ENCODE assay signal across 8 cellular contexts in the genomic region with DNA sequence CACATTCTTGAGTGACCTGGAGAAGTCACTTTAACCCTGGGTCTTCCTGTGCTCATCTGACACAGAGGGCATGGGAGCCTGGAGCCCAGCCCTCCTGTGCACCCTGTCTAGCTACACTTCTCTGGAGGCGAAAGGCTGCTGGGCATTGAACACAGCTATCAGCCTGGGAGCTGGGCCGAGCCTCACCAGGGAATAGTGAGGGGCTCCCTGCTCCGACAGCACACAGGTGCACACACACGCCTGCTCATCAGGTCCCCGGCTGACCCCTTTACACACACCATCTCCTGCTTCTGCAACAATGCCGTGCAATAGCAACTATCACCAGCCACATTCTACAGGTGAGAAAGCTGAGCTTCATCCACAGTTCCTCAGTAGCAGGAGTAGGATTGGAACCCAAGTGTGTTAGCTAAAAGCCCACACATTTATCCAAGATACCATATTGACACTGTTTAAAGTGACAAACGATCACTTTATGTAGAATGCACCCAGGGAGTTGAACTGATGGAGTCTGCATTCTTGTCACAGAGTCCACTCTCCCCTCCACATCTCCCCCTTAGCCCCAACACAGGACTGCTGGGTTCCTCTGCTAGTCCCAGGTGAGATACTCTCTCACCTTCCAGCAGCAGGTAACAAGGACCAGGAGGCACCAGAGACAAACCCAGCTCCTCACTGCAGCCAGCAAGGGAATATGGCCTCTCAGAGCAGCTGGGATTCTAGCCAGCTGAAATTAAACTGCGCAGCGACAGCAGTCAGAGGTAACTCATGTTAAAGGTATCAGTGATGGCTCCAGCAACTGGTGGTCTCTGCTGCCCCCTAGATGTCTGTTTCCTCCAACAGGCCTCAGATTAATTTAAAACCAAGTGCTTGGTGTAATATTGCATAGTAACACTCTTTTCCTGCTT. TPM values are rescaled to one million over a fixed set of nuclear protein-coding genes. Genes with fewer than 3 reads are reported as not detected.
A peak's percentile ranks its signal among the peaks of the same experiment; 100 is the strongest.
DNase-seq lines count a peak whose midpoint lies in the region; ATAC-seq and TF ChIP-seq lines count a peak whose summit lies in the region.

No MANE protein-coding gene starts in this region.

- H3K4me2 ChIP-seq in mammary epithelial cell (ENCODE audit: insufficient read depth, low read depth, low read length), result no peak overlapping the region

- H3K36me3 Mint-ChIP-seq in activated T-helper 1 cell treated with anti-CD3 and anti-CD28 coated beads, Interleukin-12 subunit alpha, Interleukin-12 subunit beta, Interleukin-2, Interleukin-4 antibody, amounts not matched to agents 30 ng/mL and 10 ng/mL and 1 ng/mL, durations not matched to agents 14 hours and 24 hours and 36 hours (ENCODE audit: low read depth), result no peaks in the 10 kb centered on the region

- peak; percentile 88 for ATAC-seq in left lung

- no peak overlapping the region for H3K27ac Mint-ChIP-seq in activated T-helper 1 cell treated with anti-CD3 and anti-CD28 coated beads, Interleukin-12 subunit alpha, Interleukin-12 subunit beta, Interleukin-2, Interleukin-4 antibody, amounts not matched to agents 30 ng/mL and 10 ng/mL and 1 ng/mL, durations not matched to agents 14 hours and 24 hours and 36 hours

- H3K4me3 Mint-ChIP-seq in activated T-helper 1 cell treated with anti-CD3 and anti-CD28 coated beads, Interleukin-12 subunit alpha, Interleukin-12 subunit beta, Interleukin-2, Interleukin-4 antibody, amounts not matched to agents 30 ng/mL and 10 ng/mL and 1 ng/mL, durations not matched to agents 14 hours and 24 hours and 36 hours, result no peak overlapping the region

- TF ChIP-seq CTCF in mammary epithelial cell (conservative IDR thresholded peaks at IDR 0.05 in 1 of 2, IDR thresholded peaks at IDR 0.05 in 1 of 2; ENCODE audit: extremely low read depth in 1 of 2, insufficient read depth in 1 of 2, low read depth in 1 of 2, low read length in 2 of 2), result peak; percentile 69 to 72
- TF ChIP-seq CTCF in left lung (IDR thresholded peaks at IDR 0.05), result peak; percentile 33 to 52

- peaks cover 22% of the 10 kb centered on the region for H3K27me3 Mint-ChIP-seq in activated T-helper 1 cell treated with anti-CD3 and anti-CD28 coated beads, Interleukin-12 subunit alpha, Interleukin-12 subunit beta, Interleukin-2, Interleukin-4 antibody, amounts not matched to agents 30 ng/mL and 10 ng/mL and 1 ng/mL, durations not matched to agents 14 hours and 24 hours and 36 hours (ENCODE audit: insufficient read depth)

- H3K27ac ChIP-seq in mammary epithelial cell (ENCODE audit: insufficient read depth, low read depth, low read length), result no peak overlapping the region
- H3K27ac ChIP-seq in left lung, result no peak overlapping the region

- intact Hi-C loops in activated T-helper 1 cell treated with anti-CD3 and anti-CD28 coated beads, Interleukin-12 subunit alpha, Interleukin-12 subunit beta, Interleukin-2, Interleukin-4 antibody, amounts not matched to agents 30 ng/mL and 10 ng/mL and 1 ng/mL, durations not matched to agents 14 hours and 24 hours and 36 hours (cut with micrococcal nuclease), result loop anchor here (1.0 kb wide), 1 partner anchor 551 kb away; no protein-coding TSS in a partner anchor
- intact Hi-C loops in mammary epithelial cell (cut with micrococcal nuclease) (loop anchor here (1.0 kb wide), 3 partner anchors 153 to 551 kb away; no protein-coding TSS in a partner anchor), left lung (cut with DNase I) (loop anchor here in 1 of 2 donors (5.0 kb wide), 1 partner anchor 552 kb away; no protein-coding TSS in a partner anchor)

- CTCF ChIA-PET in mammary epithelial cell (lab: Charles Lee; ENCODE audit: low non-redundant PET), result interaction anchor here (0.7 to 1.7 kb wide), 3 partner anchors 15 to 550 kb away, joined by 3 to 9 read pairs (median 5); no protein-coding TSS in a partner anchor

- H3K9me3 Mint-ChIP-seq in activated T-helper 1 cell treated with anti-CD3 and anti-CD28 coated beads, Interleukin-12 subunit alpha, Interleukin-12 subunit beta, Interleukin-2, Interleukin-4 antibody, amounts not matched to agents 30 ng/mL and 10 ng/mL and 1 ng/mL, durations not matched to agents 14 hours and 24 hours and 36 hours, result peaks cover 8% of the 10 kb centered on the region

- WGBS in mammary epithelial cell (ENCODE audit: low coverage, missing lambda C conversion rate), result 68% methylated on average over 9 of the region's 9 CpGs

- no peak overlapping the region for H3K4me3 ChIP-seq in mammary epithelial cell (replicated peaks in 1 of 3; ENCODE audit: insufficient read depth in 1 of 3, low read depth in 2 of 3, low read length in 3 of 3)
- no peak overlapping the region for H3K4me3 ChIP-seq in left lung

- DNase-seq in activated T-helper 1 cell treated with Interleukin-2 at 50 U/mL for 16 hours (ENCODE audit: low read depth) (peak; percentile 6), NCI-H146 treated with DMSO at 0.1 percent for 48 hours (lab: John Stamatoyannopoulos, UW; ENCODE audit: unreplicated experiment) (peak; percentile 62), T1000 (lab: John Stamatoyannopoulos, UW) (peak; percentile 36), mammary epithelial cell (peak; percentile 54), left lung (no peak), 8988T (no peak)
- DNase-seq in activated T-helper 1 cell treated with anti-CD3 and anti-CD28 coated beads, Interleukin-12 subunit alpha, Interleukin-12 subunit beta, Interleukin-2, Interleukin-4 antibody, amounts not matched to agents 30 ng/mL and 10 ng/mL and 1 ng/mL, durations not matched to agents 14 hours and 24 hours and 36 hours (ENCODE audit: low spot score), result no peak
- peak; percentile 22 to 26 for DNase-seq in stimulated activated CD8-positive, alpha-beta memory T cell treated with anti-CD3 and anti-CD28 coated beads, Interleukin-15, amount 100 ng/mL, for 48 hours (ENCODE audit: low read depth in 2 of 2)

- H4K20me1 ChIP-seq in mammary epithelial cell (ENCODE audit: insufficient read depth, low read length), result no peaks in the 10 kb centered on the region

- BruUV-seq in mammary epithelial cell (replicated peaks; lab: Mats Ljungman, UMichigan), result no TSS peak

- no peaks in the 10 kb centered on the region for H3K79me2 ChIP-seq in mammary epithelial cell (ENCODE audit: insufficient read depth, low read length)

- H3K27me3 ChIP-seq in mammary epithelial cell (ENCODE audit: insufficient read depth, low read length) (no peaks in the 10 kb centered on the region), left lung (peaks cover 0 to 10% of the 10 kb centered on the region in 2 donors)

- in situ Hi-C loops in mammary epithelial cell (cut with MboI; ENCODE audit: low sequenced_read_pairs in 2 of 2), result no loop called here

- H2AFZ ChIP-seq in mammary epithelial cell (ENCODE audit: low read depth, low read length), result peak overlapping the region; percentile 6

- no peaks in the 10 kb centered on the region for H3K36me3 ChIP-seq in mammary epithelial cell (ENCODE audit: insufficient read depth, low read length)
- no peaks in the 10 kb centered on the region for H3K36me3 ChIP-seq in left lung

- H3K4me1 ChIP-seq in mammary epithelial cell (ENCODE audit: insufficient read depth, low read length), result no peaks in the 10 kb centered on the region
- H3K4me1 ChIP-seq in left lung, result no peaks in the 10 kb centered on the region

- dilution Hi-C loops in mammary epithelial cell (cut with HindIII; ENCODE audit: low sequenced_read_pairs), result no loop called here

- H3K9me3 ChIP-seq in mammary epithelial cell (replicated peaks; ENCODE audit: insufficient read depth, low read length) (no peaks in the 10 kb centered on the region), left lung (no peaks in the 10 kb centered on the region)

- no peaks in the 10 kb centered on the region for H3K4me1 Mint-ChIP-seq in activated T-helper 1 cell treated with anti-CD3 and anti-CD28 coated beads, Interleukin-12 subunit alpha, Interleukin-12 subunit beta, Interleukin-2, Interleukin-4 antibody, amounts not matched to agents 30 ng/mL and 10 ng/mL and 1 ng/mL, durations not matched to agents 14 hours and 24 hours and 36 hours (ENCODE audit: low read depth)

- no peak overlapping the region for H3K9ac ChIP-seq in mammary epithelial cell (ENCODE audit: insufficient read depth, low read length)

RNA-seq across cellular contexts. Expression of gene CAPN8, which starts 18.3 kb away (rescaled TPM):
- not detected in 2 replicates for total RNA-seq in activated T-helper 1 cell treated with anti-CD3 and anti-CD28 coated beads, Interleukin-12 subunit alpha, Interleukin-12 subunit beta, Interleukin-2, Interleukin-4 antibody, amounts not matched to agents 30 ng/mL and 10 ng/mL and 1 ng/mL, durations not matched to agents 14 hours and 24 hours and 36 hours
- total RNA-seq in mammary epithelial cell (1 to 10 TPM; 5.2 to 9.5 TPM), left lung (10 to 100 TPM; 77.9 to 87.9 TPM)
- 4.5 TPM for polyA plus RNA-seq in mammary epithelial cell
- 0.78 TPM for polyA minus RNA-seq in mammary epithelial cell

RNA-seq across cellular contexts. Expression of gene CAPN2, which starts 28.5 kb away (rescaled TPM):
- total RNA-seq in activated T-helper 1 cell treated with anti-CD3 and anti-CD28 coated beads, Interleukin-12 subunit alpha, Interleukin-12 subunit beta, Interleukin-2, Interleukin-4 antibody, amounts not matched to agents 30 ng/mL and 10 ng/mL and 1 ng/mL, durations not matched to agents 14 hours and 24 hours and 36 hours, result 66.3 and 70.4 TPM in 2 replicates
- total RNA-seq in mammary epithelial cell, result 100 to 1,000 TPM; 270 to 454 TPM
- 234 TPM for polyA plus RNA-seq in mammary epithelial cell
- 517 TPM for polyA minus RNA-seq in mammary epithelial cell
- 100 to 1,000 TPM; 350 to 434 TPM for total RNA-seq in left lung

Comparison
In these comparisons a context has a peak if more than half of its experiments do, and no peak if none do; other contexts are left out.
1. DNase-seq: peak in activated T-helper 1 cell treated with Interleukin-2 at 50 U/mL for 16 hours (single experiment), NCI-H146 treated with DMSO at 0.1 percent for 48 hours (single experiment), T1000 (single experiment), mammary epithelial cell (single experiment) and stimulated activated CD8-positive, alpha-beta memory T cell treated with anti-CD3 and anti-CD28 coated beads, Interleukin-15, amount 100 ng/mL, for 48 hours (2 of 2); none in activated T-helper 1 cell treated with anti-CD3 and anti-CD28 coated beads, Interleukin-12 subunit alpha, Interleukin-12 subunit beta, Interleukin-2, Interleukin-4 antibody, amounts not matched to agents 30 ng/mL and 10 ng/mL and 1 ng/mL, durations not matched to agents 14 hours and 24 hours and 36 hours (single experiment), left lung (0 of 2) and 8988T (single experiment).
2. RNA of gene CAPN8, which starts 18.3 kb away (total RNA-seq): 77.9 to 87.9 TPM in left lung; 5.2 to 9.5 TPM in mammary epithelial cell and not detected in activated T-helper 1 cell treated with anti-CD3 and anti-CD28 coated beads, Interleukin-12 subunit alpha, Interleukin-12 subunit beta, Interleukin-2, Interleukin-4 antibody, amounts not matched to agents 30 ng/mL and 10 ng/mL and 1 ng/mL, durations not matched to agents 14 hours and 24 hours and 36 hours; every median in the first group is over 4 times any median in the second.